In the genomic region with DNA sequence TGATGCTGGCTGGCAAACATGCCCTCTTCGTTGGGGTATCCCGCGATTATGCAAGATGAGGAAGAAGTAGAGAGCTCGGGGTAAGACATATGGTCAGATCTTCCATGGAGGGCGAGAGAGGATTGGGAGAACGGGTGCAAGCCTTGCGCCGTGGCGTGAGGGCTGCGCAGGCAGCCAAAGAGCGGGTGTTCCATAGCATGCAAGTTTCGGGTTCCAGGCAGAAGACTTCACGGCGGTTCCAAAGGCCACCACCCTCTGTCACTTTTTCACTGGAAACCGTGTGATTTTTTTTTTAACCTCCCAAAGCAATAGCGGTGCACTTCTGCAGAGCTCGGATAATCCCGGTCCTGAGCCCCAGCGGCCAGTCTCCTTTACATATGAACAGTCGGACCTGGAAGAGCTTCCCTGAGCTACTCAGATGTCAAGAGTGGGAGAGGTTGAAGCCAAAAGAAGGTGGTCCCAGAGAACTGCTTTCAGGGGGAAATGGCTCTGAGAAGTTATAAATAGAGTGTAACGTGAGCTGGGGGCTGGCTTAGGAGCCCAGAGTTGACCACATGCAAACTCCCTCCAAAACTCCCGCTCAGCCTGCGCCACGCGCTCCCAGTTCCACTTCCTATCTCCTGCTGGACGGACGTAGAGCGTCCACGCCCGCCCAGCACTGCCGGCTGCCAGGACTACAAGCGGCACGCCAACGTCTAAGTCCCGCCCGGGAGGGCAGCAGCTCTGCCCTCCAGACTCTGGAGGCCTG, we compare ENCODE assay signal across 8 cellular contexts. TPM values are rescaled to one million over a fixed set of nuclear protein-coding genes. Genes with fewer than 3 reads are reported as not detected.
DNase-seq lines count a peak whose midpoint lies in the region; ATAC-seq and TF ChIP-seq lines count a peak whose summit lies in the region.

Gene MEOX2, minus strand, starts transcription at position 475 of the 748 bp plus-strand sequence. Its CDS starts 281 bp downstream, at position 194.

- H3K27me3 ChIP-seq in HUES6 (ENCODE audit: control insufficient read depth, insufficient read depth, low read length) (peaks cover 77% of the 10 kb centered on the region), colonic mucosa (peaks cover 41% of the 10 kb centered on the region), stomach (peaks cover 0 to 52% (median 34%) of the 10 kb centered on the region in 3 donors)

- no peaks in the 10 kb centered on the region for H3K36me3 ChIP-seq in HUES6 (ENCODE audit: control insufficient read depth, insufficient read depth, low read length)
- H3K36me3 ChIP-seq in colonic mucosa, result no peaks in the 10 kb centered on the region
- no peaks in the 10 kb centered on the region for H3K36me3 ChIP-seq in stomach

- TF ChIP-seq CTCF in colonic mucosa (IDR thresholded peaks at IDR 0.05), result no peak
- TF ChIP-seq CTCF in stomach (IDR thresholded peaks at IDR 0.05), result no peak

- peak within 1 kb of the TSS; percentile 26 for H3K9ac ChIP-seq in HUES6 (ENCODE audit: low read length)
- H3K9ac ChIP-seq in colonic mucosa (ENCODE audit: low read depth in 2 of 2, low read length in 2 of 2), result peak within 1 kb of the TSS in 1 of 2 donors; percentile 32

- WGBS in stomach, 5 donors, result 2 to 5% (median 4%) methylated on average over 35 to 36 of the region's 36 CpGs

- no peak within 1 kb of the TSS for H3K27ac ChIP-seq in HUES6 (ENCODE audit: low read depth, low read length)
- H3K27ac ChIP-seq in colonic mucosa, result no peak within 1 kb of the TSS
- peak within 1 kb of the TSS; percentile 13 to 81 (median 58) for H3K27ac ChIP-seq in stomach

- peak; percentile 50 for DNase-seq in colonic mucosa
- DNase-seq in left colon, result peak; percentile 36 to 59
- no peak for DNase-seq in stomach
- DNase-seq in AML-193 (lab: John Stamatoyannopoulos, UW), result no peak
- no peak for DNase-seq in NCI-H2227 (lab: John Stamatoyannopoulos, UW; ENCODE audit: unreplicated experiment)
- no peak for DNase-seq in NCI-H1105 (lab: John Stamatoyannopoulos, UW)
- no peak for DNase-seq in T-helper 1 cell

- TF ChIP-seq EP300 in stomach (IDR thresholded peaks at IDR 0.05), result no peak

- ATAC-seq in left colon, result peak; percentile 94

- peaks cover 36% of the 10 kb centered on the region for H3K4me1 ChIP-seq in HUES6 (ENCODE audit: control insufficient read depth, insufficient read depth, low read length)
- H3K4me1 ChIP-seq in colonic mucosa, result no peaks in the 10 kb centered on the region
- H3K4me1 ChIP-seq in stomach, result peaks cover 5 to 31% (median 18%) of the 10 kb centered on the region in 4 donors

- peak within 1 kb of the TSS; percentile 67 for H3K4me3 ChIP-seq in HUES6 (ENCODE audit: low read depth, low read length)
- H3K4me3 ChIP-seq in colonic mucosa, result peak within 1 kb of the TSS; percentile 31
- peak within 1 kb of the TSS; percentile 41 to 45 (median 42) for H3K4me3 ChIP-seq in stomach

- intact Hi-C loops in colonic mucosa (cut with DNase I), result no loop called here
- intact Hi-C loops in left colon (cut with DNase I, micrococcal nuclease), result no loop called here
- intact Hi-C loops in stomach (cut with DNase I; ENCODE audit: low total_unique reads), result no loop called here

- no peaks in the 10 kb centered on the region for H3K9me3 ChIP-seq in HUES6 (ENCODE audit: control insufficient read depth, insufficient read depth, low read depth, low read length)
- no peaks in the 10 kb centered on the region for H3K9me3 ChIP-seq in colonic mucosa
- H3K9me3 ChIP-seq in stomach, result no peaks in the 10 kb centered on the region

- TF ChIP-seq POLR2A in stomach (IDR thresholded peaks at IDR 0.05), result no peak

RNA-seq across cellular contexts. Expression of gene MEOX2, which starts in this region (rescaled TPM):
- total RNA-seq in colonic mucosa (under 1 TPM; 0.42 to 0.69 TPM), left colon (1 to 10 TPM in 1 of 2 donors, under 1 TPM in 1; 0.37 to 1.6 TPM), stomach (10 to 100 TPM in 1 of 5 donors, under 1 TPM in 1, not detected in 3; 0.29 to 13.8 TPM)
- under 1 TPM in 2 of 3 donors, not detected in 1; 0.12 to 0.85 TPM for polyA plus RNA-seq in stomach

Comparison
In these comparisons a context has a peak if more than half of its experiments do, and no peak if none do; other contexts are left out.
1. Peak in DNase-seq and H3K4me3 ChIP-seq in colonic mucosa; RNA of the gene not detected or under 1 TPM.
2. H3K27ac ChIP-seq: peak in stomach (5 of 5); none in HUES6 (single experiment) and colonic mucosa (single experiment).
3. DNase-seq: peak in left colon (2 of 2); none in stomach (single experiment), AML-193 (0 of 2), NCI-H2227 (single experiment), NCI-H1105 (single experiment) and T-helper 1 cell (0 of 5).
4. Peak in every context shown above with its lines, with median percentiles within 50 percentile points of each other: H3K4me3 ChIP-seq.